In the genomic region with DNA sequence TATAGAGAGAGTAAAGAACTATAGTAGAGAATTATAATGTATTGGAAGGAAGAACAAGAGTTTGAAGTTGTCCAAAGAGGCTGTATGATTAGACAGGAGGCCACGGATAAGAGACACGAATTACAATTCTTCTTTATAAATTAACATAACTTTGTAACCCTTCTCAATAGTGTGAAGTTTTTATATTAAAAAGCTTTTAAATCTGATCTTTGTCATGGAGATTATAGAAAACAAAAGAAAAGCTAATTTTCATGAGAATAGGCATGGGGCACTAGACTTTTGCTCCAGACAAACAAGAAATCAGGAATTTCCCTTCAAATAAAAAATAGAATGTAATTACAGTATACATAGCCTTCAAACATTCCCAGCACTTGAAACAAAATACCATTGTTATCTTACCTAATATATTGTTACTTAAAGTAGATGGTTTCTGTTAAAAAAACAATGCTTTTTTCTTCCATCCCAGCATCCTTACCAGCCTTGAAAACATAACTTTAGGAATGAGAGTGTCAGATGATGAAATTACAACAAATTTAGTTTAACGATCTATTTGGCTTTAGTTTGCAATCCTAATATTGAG, we compare ENCODE assay signal across 27 cellular contexts.
"Had no signal": no experiment of that assay in that cellular context is flagged by ENCODE, and none has a peak within 500 bp of the region (broad histone marks: within the 10 kb centered on the region; RNA-seq: fewer than 3 reads in every experiment).

No MANE protein-coding gene starts in this region.

- H3K4me3 Mint-ChIP-seq: activated CD8-positive, alpha-beta T cell treated with anti-CD3 and anti-CD28 coated beads for 36 hours; activated naive CD4-positive, alpha-beta T cell treated with anti-CD3 and anti-CD28 coated beads, Interleukin-2, amount 10 ng/mL, durations not matched to agents 7 days and 5 days; activated naive CD8-positive, alpha-beta T cell treated with anti-CD3 and anti-CD28 coated beads, Interleukin-2, amount 10 ng/mL, durations not matched to agents 7 days and 5 days; activated T-cell treated with anti-CD3 and anti-CD28 coated beads, Interleukin-2, amount 50 U/mL, for 72 hours; central memory CD8-positive, alpha-beta T cell; T-cell had no signal

- DNase-seq: activated CD4-positive, alpha-beta T cell treated with anti-CD3 and anti-CD28 coated beads for 4 hours; activated CD8-positive, alpha-beta memory T cell treated with anti-CD3 and anti-CD28 coated beads, Interleukin-2, amount 50 U/mL, for 4 hours; activated CD8-positive, alpha-beta T cell treated with anti-CD3 and anti-CD28 coated beads for 36 hours; activated gamma-delta T cell treated with Interleukin-2 at 50 U/mL for 16 hours; activated naive CD4-positive, alpha-beta T cell treated with anti-CD3 and anti-CD28 coated beads, Interleukin-2, amount 10 ng/mL, durations not matched to agents 7 days and 5 days; activated naive CD8-positive, alpha-beta T cell treated with anti-CD3 and anti-CD28 coated beads, Interleukin-2, amount 10 ng/mL, durations not matched to agents 7 days and 5 days; activated T-cell treated with anti-CD3 and anti-CD28 coated beads, Interleukin-2, amount 50 U/mL, for 72 hours; adrenal gland; anterior cingulate cortex; MM.1S; NCI-H1105; NCI-H1436; NCI-H1694 treated with DMSO at 0.1 percent for 48 hours; NCI-H2029 treated with DMSO at 0.1 percent for 48 hours; NCI-H345; NCI-H510A treated with DMSO at 0.1 percent for 48 hours; NCI-H69; NK-92 treated with Interleukin-12 subunit alpha and Interleukin-12 subunit beta, amount 100 ng/mL, for 24 hours; SIG-M5; T-cell; T-helper 2 cell; T1000 had no signal

- H3K27me3 Mint-ChIP-seq: activated naive CD4-positive, alpha-beta T cell treated with anti-CD3 and anti-CD28 coated beads, Interleukin-2, amount 10 ng/mL, durations not matched to agents 7 days and 5 days; central memory CD8-positive, alpha-beta T cell; T-cell had no signal

- H3K4me1 ChIP-seq: adrenal gland had no signal

- H3K36me3 ChIP-seq: adrenal gland had no signal

- H3K27ac Mint-ChIP-seq: activated CD8-positive, alpha-beta T cell treated with anti-CD3 and anti-CD28 coated beads for 36 hours; activated naive CD4-positive, alpha-beta T cell treated with anti-CD3 and anti-CD28 coated beads, Interleukin-2, amount 10 ng/mL, durations not matched to agents 7 days and 5 days; activated naive CD8-positive, alpha-beta T cell treated with anti-CD3 and anti-CD28 coated beads, Interleukin-2, amount 10 ng/mL, durations not matched to agents 7 days and 5 days; activated T-cell treated with anti-CD3 and anti-CD28 coated beads, Interleukin-2, amount 50 U/mL, for 72 hours; activated T-helper 2 cell treated with anti-CD3 and anti-CD28 coated beads, Interferon-gamma antibody, Interleukin-2, Interleukin-4, amounts not matched to agents 10 μg/mL and 5 μg/mL and 100 μg/mL, durations not matched to agents 14 hours and 24 hours and 36 hours; T-cell had no signal

- H3K9me3 Mint-ChIP-seq: activated CD8-positive, alpha-beta T cell treated with anti-CD3 and anti-CD28 coated beads for 36 hours; activated naive CD4-positive, alpha-beta T cell treated with anti-CD3 and anti-CD28 coated beads, Interleukin-2, amount 10 ng/mL, durations not matched to agents 7 days and 5 days; activated naive CD8-positive, alpha-beta T cell treated with anti-CD3 and anti-CD28 coated beads, Interleukin-2, amount 10 ng/mL, durations not matched to agents 7 days and 5 days; activated T-cell treated with anti-CD3 and anti-CD28 coated beads, Interleukin-2, amount 50 U/mL, for 72 hours; activated T-helper 2 cell treated with anti-CD3 and anti-CD28 coated beads, Interferon-gamma antibody, Interleukin-2, Interleukin-4, amounts not matched to agents 10 μg/mL and 5 μg/mL and 100 μg/mL, durations not matched to agents 14 hours and 24 hours and 36 hours; central memory CD8-positive, alpha-beta T cell; T-cell had no signal

- ATAC-seq: activated CD8-positive, alpha-beta T cell treated with anti-CD3 and anti-CD28 coated beads for 36 hours; activated T-cell treated with anti-CD3 and anti-CD28 coated beads, Interleukin-2, amount 50 U/mL, for 72 hours; T-cell had no signal

- H3K4me1 Mint-ChIP-seq: activated naive CD4-positive, alpha-beta T cell treated with anti-CD3 and anti-CD28 coated beads, Interleukin-2, amount 10 ng/mL, durations not matched to agents 7 days and 5 days; activated naive CD8-positive, alpha-beta T cell treated with anti-CD3 and anti-CD28 coated beads, Interleukin-2, amount 10 ng/mL, durations not matched to agents 7 days and 5 days; central memory CD8-positive, alpha-beta T cell; T-cell had no signal

- H3K9me3 ChIP-seq: adrenal gland had no signal

- H3K36me3 Mint-ChIP-seq: activated naive CD4-positive, alpha-beta T cell treated with anti-CD3 and anti-CD28 coated beads, Interleukin-2, amount 10 ng/mL, durations not matched to agents 7 days and 5 days; activated naive CD8-positive, alpha-beta T cell treated with anti-CD3 and anti-CD28 coated beads, Interleukin-2, amount 10 ng/mL, durations not matched to agents 7 days and 5 days; T-cell had no signal

- H3K9ac ChIP-seq: KMS-11 had no signal

- H3K4me2 ChIP-seq: KMS-11 had no signal

- H3K4me3 ChIP-seq: adrenal gland had no signal

- H3K27ac ChIP-seq: adrenal gland, KMS-11, VCaP had no signal

- H3K27me3 ChIP-seq: adrenal gland had no signal

- FAIRE-seq: TTC549 had no signal
